ENCODE assay signal across 8 cellular contexts in the genomic region with DNA sequence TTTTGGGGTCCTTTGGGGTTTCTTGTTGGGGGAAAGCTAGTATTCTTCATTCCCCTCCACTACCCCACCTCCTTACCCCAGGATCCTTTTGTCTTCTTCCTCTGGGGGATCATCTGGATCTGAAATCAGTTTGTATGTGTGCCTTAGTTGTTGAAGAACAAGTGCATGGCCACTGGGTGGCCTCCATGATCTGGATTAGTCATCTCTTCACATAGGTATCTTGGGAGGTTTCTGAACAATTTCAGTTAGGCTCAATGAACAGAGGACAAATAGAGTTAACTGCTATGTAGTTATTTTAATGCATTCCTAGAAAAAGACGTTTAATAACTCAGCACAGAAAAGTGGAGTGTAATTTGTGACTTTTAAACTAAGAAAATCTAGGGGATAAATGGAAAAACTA. TPM values are rescaled to one million over a fixed set of nuclear protein-coding genes. Genes with fewer than 3 reads are reported as not detected.
DNase-seq lines count a peak whose midpoint lies in the region; ATAC-seq and TF ChIP-seq lines count a peak whose summit lies in the region.

No MANE protein-coding gene starts in this region.

- no peaks in the 10 kb centered on the region for H3K79me1 ChIP-seq in neuronal stem cell (ENCODE audit: low read depth, low read length)

- H3K4me1 ChIP-seq in neuronal stem cell (ENCODE audit: control insufficient read depth in 2 of 2, insufficient read depth in 1 of 2, low read depth in 1 of 2, low read length in 2 of 2): no peaks in the 10 kb centered on the region

- no peak overlapping the region for H3K4me2 ChIP-seq in neuronal stem cell (ENCODE audit: insufficient read depth, low read length, poor library complexity, severe bottlenecking)

- H3K14ac ChIP-seq in neuronal stem cell (ENCODE audit: low read length): no peak overlapping the region

- no peaks in the 10 kb centered on the region for H3K36me3 ChIP-seq in neuronal stem cell (replicated peaks in 1 of 2; ENCODE audit: control insufficient read depth in 2 of 2, insufficient read depth in 2 of 2, low read length in 2 of 2)

- no peak overlapping the region for H2BK15ac ChIP-seq in neuronal stem cell (ENCODE audit: low read length)

- H3K9me3 ChIP-seq in neuronal stem cell (replicated peaks in 1 of 2; ENCODE audit: control insufficient read depth in 2 of 2, insufficient read depth in 1 of 2, low read depth in 1 of 2, low read length in 2 of 2): no peaks in the 10 kb centered on the region

- H4K8ac ChIP-seq in neuronal stem cell (ENCODE audit: low read depth, low read length): no peak overlapping the region

- peak; percentile 24 for DNase-seq in DMS153 treated with DMSO at 0.1 percent for 48 hours (lab: John Stamatoyannopoulos, UW; ENCODE audit: unreplicated experiment)
- peak; percentile 16 to 29 for DNase-seq in NCI-H1930 (lab: John Stamatoyannopoulos, UW)
- peak; percentile 35 for DNase-seq in fibroblast of gingiva (ENCODE audit: low read depth)
- DNase-seq in omental fat pad (ENCODE audit: low spot score): no peak
- DNase-seq in RWPE1 (ENCODE audit: low spot score): no peak
- no peak for DNase-seq in neuronal stem cell (ENCODE audit: low spot score)

- TF ChIP-seq CTCF in omental fat pad (IDR thresholded peaks at IDR 0.05) (no peak), RWPE1 (conservative IDR thresholded peaks at IDR 0.05; ENCODE audit: low read depth) (no peak)

- H2BK120ac ChIP-seq in neuronal stem cell (ENCODE audit: low read depth, low read length): no peak overlapping the region

- H3K27ac ChIP-seq in RWPE1: no peak overlapping the region
- H3K27ac ChIP-seq in neuronal stem cell (replicated peaks; ENCODE audit: low read length): no peak overlapping the region

- CTCF ChIA-PET in RWPE1 (lab: Yijun Ruan, JAX): no interaction called here

- H3K27me3 ChIP-seq in neuronal stem cell (ENCODE audit: control insufficient read depth in 3 of 3, insufficient read depth in 3 of 3, low read depth in 1 of 3, low read length in 3 of 3): peaks cover 0 to 15% (median 0%) of the 10 kb centered on the region in 3 experiments

- no peak overlapping the region for H2AK5ac ChIP-seq in neuronal stem cell (ENCODE audit: low read depth, low read length)

- no peak overlapping the region for H2AFZ ChIP-seq in neuronal stem cell (ENCODE audit: low read length)

- peak; percentile 64 for ATAC-seq in GM21423 (IDR thresholded peaks at IDR 0.05; ENCODE audit: unreplicated experiment)
- ATAC-seq in HG03469 (IDR thresholded peaks at IDR 0.05; ENCODE audit: unreplicated experiment): no peak
- ATAC-seq in omental fat pad (ENCODE audit: low FRiP score): no peak

- no peak overlapping the region for H3K18ac ChIP-seq in neuronal stem cell (ENCODE audit: low read length)

- H3K23ac ChIP-seq in neuronal stem cell (ENCODE audit: low read depth, low read length, poor library complexity): no peak overlapping the region

- no peak overlapping the region for H3K9ac ChIP-seq in neuronal stem cell (ENCODE audit: low read depth, low read length, poor library complexity)

- H3K4ac ChIP-seq in neuronal stem cell (ENCODE audit: low read length): no peak overlapping the region

- POLR2A ChIA-PET in RWPE1 (lab: Yijun Ruan, JAX; ENCODE audit: low non-redundant PET): no interaction called here

- no CpG with 5 or more reads among the region's 1 CpG for WGBS in neuronal stem cell (ENCODE audit: extremely low coverage in 2 of 2, insufficient read length in 2 of 2, insufficient replicate concordance in 1 of 2), 2 donors

- no peak overlapping the region for H4K91ac ChIP-seq in neuronal stem cell (ENCODE audit: low read depth, low read length, poor library complexity)

- H2BK5ac ChIP-seq in neuronal stem cell (ENCODE audit: low read length): no peak overlapping the region

- no peak overlapping the region for H3K4me3 ChIP-seq in neuronal stem cell (ENCODE audit: low read length in 2 of 2)

- H2BK12ac ChIP-seq in neuronal stem cell (ENCODE audit: low read length): no peak overlapping the region

RNA-seq across cellular contexts. Expression of a gene that starts 7.1 kb away (rescaled TPM):
- 10 to 100 TPM in 3 of 4 donors, 1 to 10 TPM in 1; 9.7 to 19.5 (median 15.0) TPM for total RNA-seq in omental fat pad
- 15.4 TPM for polyA plus RNA-seq in neuronal stem cell (2013, experiment 1 of 2)
- 15.3 TPM for polyA plus RNA-seq in neuronal stem cell (2013, experiment 2 of 2)

Comparison
In these comparisons a context has a peak if more than half of its experiments do, and no peak if none do; other contexts are left out.
1. DNase-seq: peak in DMS153 treated with DMSO at 0.1 percent for 48 hours (single experiment), NCI-H1930 (2 of 2) and fibroblast of gingiva (single experiment); none in omental fat pad (single experiment), RWPE1 (single experiment) and neuronal stem cell (single experiment).